ENCODE assay signal across 1 cellular context in the genomic region with DNA sequence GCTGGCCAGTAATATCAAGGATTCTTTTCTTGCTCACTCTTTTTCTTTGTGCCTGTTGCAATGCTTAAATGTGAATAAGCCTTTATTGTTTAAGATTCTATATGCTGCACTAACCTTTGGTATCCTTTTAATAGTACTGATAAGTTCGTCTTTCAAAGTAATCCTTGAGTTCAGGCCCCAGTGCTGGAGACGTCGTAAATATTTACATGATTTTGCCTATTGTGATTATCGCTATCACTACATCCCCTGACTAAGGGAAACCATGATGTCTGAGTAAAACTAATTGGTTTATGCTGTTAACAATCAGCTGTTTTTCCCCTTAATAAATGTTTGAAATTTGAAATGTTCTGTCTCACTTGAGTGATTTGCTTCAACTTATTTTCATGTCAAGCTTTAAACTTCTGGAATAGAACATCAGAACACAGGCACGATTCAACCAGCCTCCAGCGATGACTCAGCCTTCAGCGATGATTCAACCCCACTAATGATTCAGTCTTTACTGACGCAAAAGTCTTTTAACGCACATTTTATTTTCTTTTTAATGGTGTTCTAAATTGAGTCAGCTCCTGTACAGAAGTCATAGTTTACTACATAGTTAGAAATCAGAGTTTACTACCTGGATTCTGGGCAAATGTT.
A peak's percentile ranks its signal among the peaks of the same experiment; 100 is the strongest.
TF ChIP-seq lines count a peak whose summit lies in the region.

No MANE protein-coding gene starts in this region.

TF ChIP-seq in K562, 482 proteins besides CTCF, POLR2A, EP300 and RAD21 (continued from another document and continues in another):
- no peak; the same call in 1 of the 2 replicates for TF ChIP-seq ZBTB40 (IDR thresholded peaks at IDR 0.05)
- no peak for TF ChIP-seq ZBTB40 (CRISPR knock-in tag; IDR thresholded peaks at IDR 0.05)
- TF ChIP-seq MYNN (IDR thresholded peaks at IDR 0.05), result no peak
- TF ChIP-seq MYNN (CRISPR knock-in tag; IDR thresholded peaks at IDR 0.05), result no peak
- no peak for TF ChIP-seq ZKSCAN1 (IDR thresholded peaks at IDR 0.05; ENCODE audit: low read depth, low read length)
- TF ChIP-seq ZBTB7A (IDR thresholded peaks at IDR 0.05; ENCODE audit: borderline replicate concordance, control insufficient read depth, low read depth, low read length), result no peak
- peak; percentile 23; the same call in 1 of the 2 replicates for TF ChIP-seq CBFA2T3 (IDR thresholded peaks at IDR 0.05)
- no peak for TF ChIP-seq CCAR2 (IDR thresholded peaks at IDR 0.05; ENCODE audit: low read depth, low read length)
- TF ChIP-seq MTA1 (IDR thresholded peaks at IDR 0.05; ENCODE audit: borderline replicate concordance), result no peak
- no peak for TF ChIP-seq ZNF41 (CRISPR knock-in tag; conservative IDR thresholded peaks at IDR 0.05)
- TF ChIP-seq USF1 (CRISPR knock-in tag; IDR thresholded peaks at IDR 0.05), result no peak
- no peak for TF ChIP-seq DNMT1 (IDR thresholded peaks at IDR 0.05)
- no peak for TF ChIP-seq TFAP4 (CRISPR knock-in tag; IDR thresholded peaks at IDR 0.05; ENCODE audit: borderline replicate concordance)
- no peak for TF ChIP-seq SLC30A9 (CRISPR knock-in tag; IDR thresholded peaks at IDR 0.05)
- TF ChIP-seq ZNF780A (CRISPR knock-in tag; IDR thresholded peaks at IDR 0.05), result no peak
- no peak for TF ChIP-seq ZBTB43 (CRISPR knock-in tag; IDR thresholded peaks at IDR 0.05)
- no peak for TF ChIP-seq ZNF121 (CRISPR knock-in tag; conservative IDR thresholded peaks at IDR 0.05)
- TF ChIP-seq HMGXB4 (CRISPR knock-in tag; IDR thresholded peaks at IDR 0.05), result no peak
- peak; percentile 96 for TF ChIP-seq SMARCE1 (IDR thresholded peaks at IDR 0.05)
- 0 out of 2 replicates have a peak, but pooled peaks have one; percentile 32 for TF ChIP-seq GATAD2B (IDR thresholded peaks at IDR 0.05; ENCODE audit: borderline replicate concordance)
- no peak for TF ChIP-seq SMAD1 (IDR thresholded peaks at IDR 0.05; ENCODE audit: low read depth, low read length, partially characterized antibody)
- TF ChIP-seq SUPT5H (IDR thresholded peaks at IDR 0.05), result no peak
- TF ChIP-seq TAF7 (tag; IDR thresholded peaks at IDR 0.05), result no peak
- no peak for TF ChIP-seq RB1 (IDR thresholded peaks at IDR 0.05; ENCODE audit: low read depth)
- 0 out of 6 replicates have a peak, but pooled peaks of 1 of the 3 experiments have one; percentile 35 for TF ChIP-seq ZBTB11 (CRISPR knock-in tag; IDR thresholded peaks at IDR 0.05)
- no peak for TF ChIP-seq KDM5B (IDR thresholded peaks at IDR 0.05; ENCODE audit: insufficient replicate concordance, low read depth, low read length)
- TF ChIP-seq ILK (tag; IDR thresholded peaks at IDR 0.05; ENCODE audit: borderline replicate concordance, low read depth), result no peak
- TF ChIP-seq ZFP36 (IDR thresholded peaks at IDR 0.05; ENCODE audit: low read depth, low read length, partially characterized antibody), result no peak
- TF ChIP-seq SP1 (CRISPR knock-in tag; IDR thresholded peaks at IDR 0.05), result no peak
- TF ChIP-seq ZEB2 (IDR thresholded peaks at IDR 0.05), result no peak
- TF ChIP-seq BMI1 (IDR thresholded peaks at IDR 0.05; ENCODE audit: low read length), result no peak
- no peak for TF ChIP-seq NFIC (IDR thresholded peaks at IDR 0.05)
- TF ChIP-seq CBX1 (IDR thresholded peaks at IDR 0.05; ENCODE audit: low read depth), result no peak
- TF ChIP-seq ZFPM2 (CRISPR knock-in tag; IDR thresholded peaks at IDR 0.05), result no peak
- TF ChIP-seq MTF1 (CRISPR knock-in tag; IDR thresholded peaks at IDR 0.05; ENCODE audit: borderline replicate concordance), result no peak
- no peak for TF ChIP-seq CREBBP (IDR thresholded peaks at IDR 0.05; ENCODE audit: low read depth, low read length)
- TF ChIP-seq, protein P1, sequence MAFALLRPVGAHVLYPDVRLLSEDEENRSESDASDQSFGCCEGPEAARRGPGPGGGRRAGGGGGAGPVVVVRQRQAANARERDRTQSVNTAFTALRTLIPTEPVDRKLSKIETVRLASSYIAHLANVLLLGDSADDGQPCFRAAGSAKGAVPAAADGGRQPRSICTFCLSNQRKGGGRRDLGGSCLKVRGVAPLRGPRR (CRISPR knock-in tag; IDR thresholded peaks at IDR 0.05), result no peak
- TF ChIP-seq KLF1 (tag; IDR thresholded peaks at IDR 0.05), result no peak
- TF ChIP-seq ZNF586 (CRISPR knock-in tag; conservative IDR thresholded peaks at IDR 0.05), result no peak
- no peak for TF ChIP-seq NCOA2 (IDR thresholded peaks at IDR 0.05; ENCODE audit: partially characterized antibody in 2 of 2)
- TF ChIP-seq NCOA6 (IDR thresholded peaks at IDR 0.05), result no peak
- no peak for TF ChIP-seq ZNF354B (CRISPR knock-in tag; IDR thresholded peaks at IDR 0.05)
- peak; percentile 99 for TF ChIP-seq FOSL1 (tag; conservative IDR thresholded peaks at IDR 0.05)
